ENCODE assay signal across 1 cellular context in genomic region chr9:32136700-32137339, GRCh38.
TF ChIP-seq lines count a peak whose summit lies in the region.

No MANE protein-coding gene starts in this region.

TF ChIP-seq in HepG2, 621 proteins besides CTCF, POLR2A, EP300 and RAD21 (continued from another document and continues in another):
- TF ChIP-seq, protein P1, sequence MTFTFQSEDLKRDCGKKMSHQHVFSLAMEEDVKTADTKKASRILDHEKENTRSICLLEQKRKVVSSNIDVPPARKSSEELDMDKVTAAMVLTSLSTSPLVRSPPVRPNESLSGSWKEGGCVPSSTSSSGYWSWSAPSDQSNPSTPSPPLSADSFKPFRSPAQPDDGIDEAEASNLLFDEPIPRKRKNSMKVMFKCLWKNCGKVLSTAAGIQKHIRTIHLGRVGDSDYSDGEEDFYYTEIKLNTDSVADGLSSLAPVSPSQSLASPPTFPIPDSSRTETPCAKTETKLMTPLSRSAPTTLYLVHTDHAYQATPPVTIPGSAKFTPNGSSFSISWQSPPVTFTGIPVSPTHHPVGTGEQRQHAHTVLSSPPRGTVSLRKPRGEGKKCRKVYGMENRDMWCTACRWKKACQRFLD (CRISPR knock-in tag; IDR thresholded peaks at IDR 0.05; ENCODE audit: borderline replicate concordance), result no peak
- TF ChIP-seq BRD4 (CRISPR knock-in tag; IDR thresholded peaks at IDR 0.05) (no peak), ZSCAN31 (CRISPR knock-in tag; IDR thresholded peaks at IDR 0.05; ENCODE audit: low read depth) (no peak), ZNF253 (CRISPR knock-in tag; IDR thresholded peaks at IDR 0.05; ENCODE audit: borderline replicate concordance) (no peak), GATA4 (IDR thresholded peaks at IDR 0.05; ENCODE audit: borderline replicate concordance, low read depth) (peak; percentile 88; the same call in 1 of the 2 replicates), RFXANK (CRISPR knock-in tag; IDR thresholded peaks at IDR 0.05) (no peak), ZZZ3 (CRISPR knock-in tag; IDR thresholded peaks at IDR 0.05; ENCODE audit: borderline replicate concordance) (no peak), POLR2AphosphoS2 (IDR thresholded peaks at IDR 0.05; ENCODE audit: low read depth, low read length) (no peak), ZNF3 (CRISPR knock-in tag; IDR thresholded peaks at IDR 0.05) (no peak), LRRFIP1 (CRISPR knock-in tag; conservative IDR thresholded peaks at IDR 0.05) (no peak), PRDM15 (CRISPR knock-in tag; IDR thresholded peaks at IDR 0.05) (no peak), DZIP1 (CRISPR knock-in tag; IDR thresholded peaks at IDR 0.05) (no peak), ZNF644 (CRISPR knock-in tag; IDR thresholded peaks at IDR 0.05; ENCODE audit: low read depth) (peak; percentile 85), ZNF251 (CRISPR knock-in tag; IDR thresholded peaks at IDR 0.05) (no peak), ZNF607 (CRISPR knock-in tag; IDR thresholded peaks at IDR 0.05; ENCODE audit: borderline replicate concordance) (no peak), THAP8 (CRISPR knock-in tag; IDR thresholded peaks at IDR 0.05; ENCODE audit: borderline replicate concordance) (no peak), PREB (CRISPR knock-in tag; IDR thresholded peaks at IDR 0.05) (no peak), ZNF891 (CRISPR knock-in tag; IDR thresholded peaks at IDR 0.05) (no peak), YEATS4 (CRISPR knock-in tag; IDR thresholded peaks at IDR 0.05; ENCODE audit: borderline replicate concordance) (0 out of 2 replicates have a peak, but pooled peaks have one; percentile 32), RFX3 (CRISPR knock-in tag; IDR thresholded peaks at IDR 0.05) (no peak), SALL2 (CRISPR knock-in tag; IDR thresholded peaks at IDR 0.05) (0 out of 2 replicates have a peak, but pooled peaks have one; percentile 21), SRF (IDR thresholded peaks at IDR 0.05; ENCODE audit: low read depth, low read length) (no peak), ZNF709 (CRISPR knock-in tag; IDR thresholded peaks at IDR 0.05) (no peak), ZNF101 (CRISPR knock-in tag; IDR thresholded peaks at IDR 0.05; ENCODE audit: borderline replicate concordance, low read depth) (no peak), KLF13 (CRISPR knock-in tag; IDR thresholded peaks at IDR 0.05) (no peak), ZNF446 (CRISPR knock-in tag; IDR thresholded peaks at IDR 0.05) (no peak), ZNF878 (CRISPR knock-in tag; IDR thresholded peaks at IDR 0.05) (no peak), TEAD2 (CRISPR knock-in tag; IDR thresholded peaks at IDR 0.05) (no peak), SPEN (CRISPR knock-in tag; IDR thresholded peaks at IDR 0.05; ENCODE audit: low read depth) (no peak), ZNF850 (CRISPR knock-in tag; conservative IDR thresholded peaks at IDR 0.05) (no peak), ATF6 (CRISPR knock-in tag; conservative IDR thresholded peaks at IDR 0.05) (no peak), ZNF513 (CRISPR knock-in tag; conservative IDR thresholded peaks at IDR 0.05) (no peak), ZNF160 (CRISPR knock-in tag; IDR thresholded peaks at IDR 0.05) (no peak), DNMT1 (CRISPR knock-in tag; IDR thresholded peaks at IDR 0.05) (no peak)
- TF ChIP-seq, protein P2, sequence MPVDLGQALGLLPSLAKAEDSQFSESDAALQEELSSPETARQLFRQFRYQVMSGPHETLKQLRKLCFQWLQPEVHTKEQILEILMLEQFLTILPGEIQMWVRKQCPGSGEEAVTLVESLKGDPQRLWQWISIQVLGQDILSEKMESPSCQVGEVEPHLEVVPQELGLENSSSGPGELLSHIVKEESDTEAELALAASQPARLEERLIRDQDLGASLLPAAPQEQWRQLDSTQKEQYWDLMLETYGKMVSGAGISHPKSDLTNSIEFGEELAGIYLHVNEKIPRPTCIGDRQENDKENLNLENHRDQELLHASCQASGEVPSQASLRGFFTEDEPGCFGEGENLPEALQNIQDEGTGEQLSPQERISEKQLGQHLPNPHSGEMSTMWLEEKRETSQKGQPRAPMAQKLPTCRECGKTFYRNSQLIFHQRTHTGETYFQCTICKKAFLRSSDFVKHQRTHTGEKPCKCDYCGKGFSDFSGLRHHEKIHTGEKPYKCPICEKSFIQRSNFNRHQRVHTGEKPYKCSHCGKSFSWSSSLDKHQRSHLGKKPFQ (CRISPR knock-in tag; IDR thresholded peaks at IDR 0.05; ENCODE audit: insufficient replicate concordance), result no peak
- TF ChIP-seq, protein P3, sequence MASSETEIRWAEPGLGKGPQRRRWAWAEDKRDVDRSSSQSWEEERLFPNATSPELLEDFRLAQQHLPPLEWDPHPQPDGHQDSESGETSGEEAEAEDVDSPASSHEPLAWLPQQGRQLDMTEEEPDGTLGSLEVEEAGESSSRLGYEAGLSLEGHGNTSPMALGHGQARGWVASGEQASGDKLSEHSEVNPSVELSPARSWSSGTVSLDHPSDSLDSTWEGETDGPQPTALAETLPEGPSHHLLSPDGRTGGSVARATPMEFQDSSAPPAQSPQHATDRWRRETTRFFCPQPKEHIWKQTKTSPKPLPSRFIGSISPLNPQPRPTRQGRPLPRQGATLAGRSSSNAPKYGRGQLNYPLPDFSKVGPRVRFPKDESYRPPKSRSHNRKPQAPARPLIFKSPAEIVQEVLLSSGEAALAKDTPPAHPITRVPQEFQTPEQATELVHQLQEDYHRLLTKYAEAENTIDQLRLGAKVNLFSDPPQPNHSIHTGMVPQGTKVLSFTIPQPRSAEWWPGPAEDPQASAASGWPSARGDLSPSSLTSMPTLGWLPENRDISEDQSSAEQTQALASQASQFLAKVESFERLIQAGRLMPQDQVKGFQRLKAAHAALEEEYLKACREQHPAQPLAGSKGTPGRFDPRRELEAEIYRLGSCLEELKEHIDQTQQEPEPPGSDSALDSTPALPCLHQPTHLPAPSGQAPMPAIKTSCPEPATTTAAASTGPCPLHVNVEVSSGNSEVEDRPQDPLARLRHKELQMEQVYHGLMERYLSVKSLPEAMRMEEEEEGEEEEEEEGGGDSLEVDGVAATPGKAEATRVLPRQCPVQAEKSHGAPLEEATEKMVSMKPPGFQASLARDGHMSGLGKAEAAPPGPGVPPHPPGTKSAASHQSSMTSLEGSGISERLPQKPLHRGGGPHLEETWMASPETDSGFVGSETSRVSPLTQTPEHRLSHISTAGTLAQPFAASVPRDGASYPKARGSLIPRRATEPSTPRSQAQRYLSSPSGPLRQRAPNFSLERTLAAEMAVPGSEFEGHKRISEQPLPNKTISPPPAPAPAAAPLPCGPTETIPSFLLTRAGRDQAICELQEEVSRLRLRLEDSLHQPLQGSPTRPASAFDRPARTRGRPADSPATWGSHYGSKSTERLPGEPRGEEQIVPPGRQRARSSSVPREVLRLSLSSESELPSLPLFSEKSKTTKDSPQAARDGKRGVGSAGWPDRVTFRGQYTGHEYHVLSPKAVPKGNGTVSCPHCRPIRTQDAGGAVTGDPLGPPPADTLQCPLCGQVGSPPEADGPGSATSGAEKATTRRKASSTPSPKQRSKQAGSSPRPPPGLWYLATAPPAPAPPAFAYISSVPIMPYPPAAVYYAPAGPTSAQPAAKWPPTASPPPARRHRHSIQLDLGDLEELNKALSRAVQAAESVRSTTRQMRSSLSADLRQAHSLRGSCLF (CRISPR knock-in tag; IDR thresholded peaks at IDR 0.05; ENCODE audit: borderline replicate concordance), result no peak
- TF ChIP-seq, protein P4, sequence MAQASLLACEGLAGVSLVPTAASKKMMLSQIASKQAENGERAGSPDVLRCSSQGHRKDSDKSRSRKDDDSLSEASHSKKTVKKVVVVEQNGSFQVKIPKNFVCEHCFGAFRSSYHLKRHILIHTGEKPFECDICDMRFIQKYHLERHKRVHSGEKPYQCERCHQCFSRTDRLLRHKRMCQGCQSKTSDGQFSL (CRISPR knock-in tag; IDR thresholded peaks at IDR 0.05), result no peak
